12 cellular contexts compared by ENCODE assay signal in the genomic region with DNA sequence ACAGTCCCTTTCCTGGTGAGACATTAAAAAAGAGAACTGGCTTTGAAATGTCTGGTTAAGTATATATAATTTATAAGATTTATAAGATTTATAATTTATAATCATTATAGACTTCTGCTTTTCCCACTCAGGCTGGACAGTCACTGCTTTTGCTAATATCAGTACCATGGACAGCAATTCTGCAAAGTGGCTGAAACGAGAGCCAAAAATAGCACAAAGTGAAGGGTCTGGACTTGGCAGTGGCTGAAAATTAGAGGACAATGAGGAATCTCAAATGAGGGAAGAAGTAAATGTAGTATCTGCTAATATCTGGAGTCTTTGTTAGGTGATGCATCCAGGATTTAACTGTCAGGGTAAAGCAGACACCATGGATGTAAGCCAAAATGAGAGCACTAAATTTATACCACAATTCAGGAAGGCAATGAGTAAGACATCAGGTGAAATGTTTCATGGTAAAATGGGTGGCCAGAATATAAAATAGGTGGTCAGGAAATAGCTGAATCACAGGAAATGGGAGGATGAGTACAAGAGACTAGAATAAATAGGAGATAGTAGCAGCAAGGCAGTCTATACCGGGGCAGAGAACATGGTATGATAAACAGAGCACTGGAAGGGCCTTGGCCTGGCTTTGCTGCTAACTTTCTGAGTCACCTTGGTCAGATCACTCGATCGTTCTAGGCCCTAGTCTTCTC.
DNase-seq lines count a peak whose midpoint lies in the region; ATAC-seq and TF ChIP-seq lines count a peak whose summit lies in the region.
"Had no signal": no experiment of that assay in that cellular context is flagged by ENCODE, and none has a peak within 500 bp of the region (broad histone marks: within the 10 kb centered on the region; RNA-seq: fewer than 3 reads in every experiment).

No MANE protein-coding gene starts in this region.

- no peak overlapping the region for H3K4me3 ChIP-seq in fibroblast of pulmonary artery (replicated peaks; ENCODE audit: low read depth, low read length)
- H3K4me3 ChIP-seq in effector memory CD4-positive, alpha-beta T cell (ENCODE audit: insufficient read depth, low read depth, low read length, poor library complexity, severe bottlenecking) = no peak overlapping the region

- H3K9me3 ChIP-seq in effector memory CD4-positive, alpha-beta T cell (ENCODE audit: control insufficient read depth, low read length) = no peaks in the 10 kb centered on the region

- peak; percentile 23 for DNase-seq in NCI-H1092 treated with DMSO at 0.1 percent for 48 hours (lab: John Stamatoyannopoulos, UW)
- no peak for DNase-seq in NCI-H1092 (lab: John Stamatoyannopoulos, UW)
- peak; percentile 9 for DNase-seq in RWPE1 (ENCODE audit: low spot score)
- peak; percentile 52 for DNase-seq in fibroblast of pulmonary artery (ENCODE audit: low read depth)
- peak; percentile 6 for DNase-seq in stromal cell of bone marrow (ENCODE audit: low read depth)
- no peak for DNase-seq in effector memory CD4-positive, alpha-beta T cell
- DNase-seq in cerebellar nuclear complex (lab: John Stamatoyannopoulos, UW) = no peak
- DNase-seq: NCI-H1930; posterior cingulate gyrus; stimulated activated CD8-positive, alpha-beta memory T cell treated with anti-CD3 and anti-CD28 coated beads, Interleukin-4, amount 100 ng/mL, for 48 hours had no signal

- ATAC-seq in GM19452 (IDR thresholded peaks at IDR 0.05; ENCODE audit: unreplicated experiment) = no peak

- CTCF ChIA-PET in RWPE1 (lab: Yijun Ruan, JAX) = no interaction called here

- H3K27me3 ChIP-seq in effector memory CD4-positive, alpha-beta T cell (replicated peaks; ENCODE audit: control insufficient read depth, insufficient read depth, low read length, poor library complexity, severe bottlenecking) = no peaks in the 10 kb centered on the region

- POLR2A ChIA-PET in RWPE1 (lab: Yijun Ruan, JAX; ENCODE audit: low non-redundant PET) = no interaction called here

- H3K36me3 ChIP-seq in effector memory CD4-positive, alpha-beta T cell (ENCODE audit: control insufficient read depth, insufficient read depth, low read length) = no peaks in the 10 kb centered on the region

- no peak overlapping the region for H3K27ac ChIP-seq in RWPE1
- no peak overlapping the region for H3K27ac ChIP-seq in effector memory CD4-positive, alpha-beta T cell (ENCODE audit: insufficient read depth, low read length, poor library complexity, severe bottlenecking)
- H3K27ac ChIP-seq: VCaP had no signal

- no peaks in the 10 kb centered on the region for H3K4me1 ChIP-seq in effector memory CD4-positive, alpha-beta T cell (ENCODE audit: control insufficient read depth, insufficient read depth, low read length, poor library complexity, severe bottlenecking)

- TF ChIP-seq CTCF in RWPE1 (conservative IDR thresholded peaks at IDR 0.05; ENCODE audit: low read depth) (no peak), fibroblast of pulmonary artery (IDR thresholded peaks at IDR 0.05; ENCODE audit: low read length, missing control alignments) (no peak)

Comparison
In these comparisons a context has a peak if more than half of its experiments do, and no peak if none do; other contexts are left out.
1. DNase-seq: peak in NCI-H1092 treated with DMSO at 0.1 percent for 48 hours (single experiment), RWPE1 (single experiment), fibroblast of pulmonary artery (single experiment) and stromal cell of bone marrow (single experiment); none in NCI-H1092 (single experiment), effector memory CD4-positive, alpha-beta T cell (0 of 3) and cerebellar nuclear complex (0 of 2).